ENCODE assay signal across 7 cellular contexts in genomic region chr3:128076465-128076782, GRCh38. TPM values are rescaled to one million over a fixed set of nuclear protein-coding genes. Genes with fewer than 3 reads are reported as not detected.
DNase-seq lines count a peak whose midpoint lies in the region; ATAC-seq and TF ChIP-seq lines count a peak whose summit lies in the region.

No MANE protein-coding gene starts in this region.

- H3K36me3 Mint-ChIP-seq in T-helper 17 cell (ENCODE audit: low read depth) (no peaks in the 10 kb centered on the region), memory B cell (peaks cover 16% of the 10 kb centered on the region)

- no peaks in the 10 kb centered on the region for H3K9me3 Mint-ChIP-seq in memory B cell

- no peaks in the 10 kb centered on the region for H3K27me3 ChIP-seq in suprapubic skin

- H3K4me1 ChIP-seq in suprapubic skin = peaks cover 30% of the 10 kb centered on the region

- TF ChIP-seq EP300 in suprapubic skin (IDR thresholded peaks at IDR 0.05) = no peak

- ATAC-seq in T-helper 17 cell (peak; percentile 6), memory B cell (ENCODE audit: low read depth) (no peak), GM21723 (IDR thresholded peaks at IDR 0.05; ENCODE audit: unreplicated experiment) (no peak)

- H3K9me3 ChIP-seq in T-helper 17 cell (ENCODE audit: control insufficient read depth, low read length, poor library complexity, severe bottlenecking) (no peaks in the 10 kb centered on the region), suprapubic skin (no peaks in the 10 kb centered on the region)

- no peaks in the 10 kb centered on the region for H3K27me3 Mint-ChIP-seq in T-helper 17 cell
- H3K27me3 Mint-ChIP-seq in memory B cell = no peaks in the 10 kb centered on the region

- H3K4me3 Mint-ChIP-seq in T-helper 17 cell = peak overlapping the region; percentile 83
- peak overlapping the region; percentile 82 for H3K4me3 Mint-ChIP-seq in memory B cell

- WGBS in suprapubic skin = 6% methylated on average over 16 of the region's 18 CpGs

- peaks cover 27% of the 10 kb centered on the region for H3K36me3 ChIP-seq in suprapubic skin

- peak overlapping the region; percentile 53 for H3K4me3 ChIP-seq in suprapubic skin

- H3K27ac Mint-ChIP-seq in T-helper 17 cell = no peak overlapping the region
- no peak overlapping the region for H3K27ac Mint-ChIP-seq in memory B cell

- H3K4me1 Mint-ChIP-seq in T-helper 17 cell (peaks cover 9% of the 10 kb centered on the region), memory B cell (peaks cover 2% of the 10 kb centered on the region)

- no peak for TF ChIP-seq POLR2A in suprapubic skin (IDR thresholded peaks at IDR 0.05)

- no peak overlapping the region for H3K27ac ChIP-seq in suprapubic skin

- no peak for TF ChIP-seq CTCF in suprapubic skin (IDR thresholded peaks at IDR 0.05)

- DNase-seq in T-helper 17 cell (no peak), ecto neural progenitor cell (ENCODE audit: low spot score) (peak; percentile 59), memory B cell (ENCODE audit: low spot score in 2 of 2) (no peak), suprapubic skin (ENCODE audit: low spot score in 2 of 2) (peak in 1 of 2 donors; percentile 73), AG08396 (ENCODE audit: low spot score) (no peak), Kasumi-1 (lab: John Stamatoyannopoulos, UW) (no peak)

RNA-seq across cellular contexts. Expression of gene SEC61A1, which starts 24.2 kb away (rescaled TPM):
- total RNA-seq in T-helper 17 cell (100 to 1,000 TPM; 162 to 181 TPM), suprapubic skin (100 to 1,000 TPM in 3 of 4 donors, 10 to 100 TPM in 1; 83.5 to 132 (median 124) TPM)

RNA-seq across cellular contexts. Expression of gene RUVBL1, which starts 47.2 kb away (rescaled TPM):
- total RNA-seq in T-helper 17 cell (10 to 100 TPM; 18.5 to 21.3 TPM), suprapubic skin (10 to 100 TPM; 16.3 to 35.6 (median 28.3) TPM)
